ENCODE assay signal across 1 cellular context in genomic region chr7:104883718-104884452, GRCh38.
TF ChIP-seq lines count a peak whose summit lies in the region.

No MANE protein-coding gene starts in this region.

TF ChIP-seq in HepG2, 621 proteins besides CTCF, POLR2A, EP300 and RAD21 (continued from another document and continues in another):
- no peak for TF ChIP-seq GMEB2 (CRISPR knock-in tag; IDR thresholded peaks at IDR 0.05; ENCODE audit: low read depth)
- no peak for TF ChIP-seq FOXJ3 (CRISPR knock-in tag; IDR thresholded peaks at IDR 0.05; ENCODE audit: borderline replicate concordance)
- TF ChIP-seq MAFK (conservative IDR thresholded peaks at IDR 0.05 in 1 of 2, IDR thresholded peaks at IDR 0.05 in 1 of 2; ENCODE audit: low read length in 2 of 2), result peak; percentile 60 to 85
- TF ChIP-seq ZNF605 (CRISPR knock-in tag; IDR thresholded peaks at IDR 0.05), result 0 out of 2 replicates have a peak, but pooled peaks have one; percentile 17
- 0 out of 2 replicates have a peak, but pooled peaks have one; percentile 24 for TF ChIP-seq TBX2 (CRISPR knock-in tag; IDR thresholded peaks at IDR 0.05; ENCODE audit: borderline replicate concordance)
- TF ChIP-seq CBX5 (CRISPR knock-in tag; IDR thresholded peaks at IDR 0.05; ENCODE audit: borderline replicate concordance), result peak; percentile 54; the same call in 1 of the 2 replicates
- peak; percentile 49; the same call in 1 of the 2 replicates for TF ChIP-seq ZNF792 (CRISPR knock-in tag; IDR thresholded peaks at IDR 0.05)
- no peak for TF ChIP-seq SP2 (CRISPR knock-in tag; IDR thresholded peaks at IDR 0.05)
- no peak for TF ChIP-seq ZNF619 (CRISPR knock-in tag; IDR thresholded peaks at IDR 0.05)
- TF ChIP-seq IRF2 (CRISPR knock-in tag; IDR thresholded peaks at IDR 0.05), result 0 out of 2 replicates have a peak, but pooled peaks have one; percentile 19
- no peak for TF ChIP-seq FIP1L1 (IDR thresholded peaks at IDR 0.05; ENCODE audit: borderline replicate concordance, insufficient read depth, low read depth, low read length)
- TF ChIP-seq MYNN (CRISPR knock-in tag; IDR thresholded peaks at IDR 0.05; ENCODE audit: low read depth), result no peak
- peak; percentile 43; the same call in 1 of the 2 replicates for TF ChIP-seq MNT (IDR thresholded peaks at IDR 0.05)
- TF ChIP-seq KDM5B (CRISPR knock-in tag; IDR thresholded peaks at IDR 0.05; ENCODE audit: borderline replicate concordance), result no peak
- TF ChIP-seq MBD4 (IDR thresholded peaks at IDR 0.05; ENCODE audit: borderline replicate concordance, low read length), result no peak
- TF ChIP-seq MED13 (CRISPR knock-in tag; IDR thresholded peaks at IDR 0.05), result no peak
- TF ChIP-seq ZNF614 (CRISPR knock-in tag; IDR thresholded peaks at IDR 0.05; ENCODE audit: borderline replicate concordance), result peak; percentile 24; the same call in 1 of the 2 replicates
- peak; percentile 56; the same call in 1 of the 2 replicates for TF ChIP-seq ZNF12 (CRISPR knock-in tag; IDR thresholded peaks at IDR 0.05)
- no peak for TF ChIP-seq ZMYM2 (CRISPR knock-in tag; IDR thresholded peaks at IDR 0.05)
- TF ChIP-seq RBM39 (IDR thresholded peaks at IDR 0.05; ENCODE audit: low read depth, low read length, poor library complexity, severe bottlenecking), result no peak
- TF ChIP-seq CHD4 (IDR thresholded peaks at IDR 0.05; ENCODE audit: borderline replicate concordance, low read length), result no peak
- no peak for TF ChIP-seq ZNF3 (CRISPR knock-in tag; IDR thresholded peaks at IDR 0.05)
- no peak for TF ChIP-seq TFE3 (CRISPR knock-in tag; IDR thresholded peaks at IDR 0.05)
- no peak for TF ChIP-seq SOX6 (IDR thresholded peaks at IDR 0.05)
- peak; percentile 36 for TF ChIP-seq SOX6 (CRISPR knock-in tag; IDR thresholded peaks at IDR 0.05)
- no peak for TF ChIP-seq THAP9 (CRISPR knock-in tag; IDR thresholded peaks at IDR 0.05; ENCODE audit: borderline replicate concordance)
- no peak for TF ChIP-seq ZNF407 (CRISPR knock-in tag; IDR thresholded peaks at IDR 0.05; ENCODE audit: not compliant biosample characterization)
- TF ChIP-seq NAIF1 (CRISPR knock-in tag; IDR thresholded peaks at IDR 0.05; ENCODE audit: borderline replicate concordance), result no peak
- TF ChIP-seq IKZF5 (CRISPR knock-in tag; IDR thresholded peaks at IDR 0.05), result peak; percentile 27; the same call in 1 of the 2 replicates
- no peak for TF ChIP-seq ATF6 (CRISPR knock-in tag; conservative IDR thresholded peaks at IDR 0.05)
- 0 out of 2 replicates have a peak, but pooled peaks have one; percentile 13 for TF ChIP-seq THAP11 (CRISPR knock-in tag; IDR thresholded peaks at IDR 0.05)
- no peak for TF ChIP-seq AGO1 (IDR thresholded peaks at IDR 0.05; ENCODE audit: low read depth, low read length, poor library complexity, severe bottlenecking)
